9 cellular contexts compared by ENCODE assay signal in genomic region chr4:3136454-3136853, GRCh38.
DNase-seq lines count a peak whose midpoint lies in the region; ATAC-seq, FAIRE-seq and TF ChIP-seq lines count a peak whose summit lies in the region.
"Had no signal": no experiment of that assay in that cellular context is flagged by ENCODE, and none has a peak within 500 bp of the region (broad histone marks: within the 10 kb centered on the region; RNA-seq: fewer than 3 reads in every experiment).

No MANE protein-coding gene starts in this region.

- 96% methylated on average over 2 of the region's 2 CpGs for WGBS in A549 (ENCODE audit: missing lambda C conversion rate)

- H3K27me3 ChIP-seq in GM06990 (replicated peaks; ENCODE audit: control insufficient read depth, insufficient read depth, low read length) (no peaks in the 10 kb centered on the region), adipocyte (replicated peaks; ENCODE audit: control insufficient read depth, insufficient read depth, low read length) (no peaks in the 10 kb centered on the region)
- H3K27me3 ChIP-seq: stomach had no signal

- ATAC-seq in A549 (no peak), HG03469 (IDR thresholded peaks at IDR 0.05; ENCODE audit: unreplicated experiment) (no peak)

- H3K4me1 ChIP-seq in A549: no peaks in the 10 kb centered on the region
- peaks cover 21% of the 10 kb centered on the region for H3K4me1 ChIP-seq in adipocyte (ENCODE audit: control insufficient read depth, insufficient read depth, low read length)

- no peaks in the 10 kb centered on the region for H3K9me3 ChIP-seq in A549
- H3K9me3 ChIP-seq in adipocyte (ENCODE audit: control insufficient read depth, low read length): no peaks in the 10 kb centered on the region
- H3K9me3 ChIP-seq: stomach had no signal

- H3K9ac ChIP-seq in adipocyte (ENCODE audit: low read length): no peak overlapping the region

- peaks cover 17% of the 10 kb centered on the region for H3K36me3 ChIP-seq in GM06990 (ENCODE audit: control insufficient read depth, insufficient read depth, low read length)
- H3K36me3 ChIP-seq in adipocyte (ENCODE audit: control insufficient read depth, insufficient read depth, low read length, severe bottlenecking): peaks cover 56% of the 10 kb centered on the region

- FAIRE-seq in A549 (lab: Jason Lieb, UNC) (no peak), islet of Langerhans (lab: Jason Lieb, UNC) (peak; percentile 92)

- no peak for TF ChIP-seq POLR2A in A549 (IDR thresholded peaks at IDR 0.05; ENCODE audit: low read length)

- no peak overlapping the region for H3K27ac ChIP-seq in A549

- H3K4me2 ChIP-seq in A549: no peak overlapping the region

- CTCF ChIA-PET in A549 (lab: Yijun Ruan, JAX): interaction anchor here (0.7 to 4.3 kb wide), 5 partner anchors 9 to 83 kb away, joined by 3 to 22 read pairs (median 3); no protein-coding TSS in a partner anchor

- POLR2A ChIA-PET in A549 (lab: Yijun Ruan, JAX): no interaction called here

- H3K4me3 ChIP-seq in A549 (no peak overlapping the region), GM06990 (replicated peaks; ENCODE audit: low read depth, low read length) (no peak overlapping the region), adipocyte (ENCODE audit: low read length) (no peak overlapping the region)

- 0 out of 5 replicates have a peak, but pooled peaks of 1 of the 2 experiments have one; percentile 14 for TF ChIP-seq RAD21 in A549 (conservative IDR thresholded peaks at IDR 0.05 in 1 of 2, IDR thresholded peaks at IDR 0.05 in 1 of 2)

- TF ChIP-seq CTCF in A549 (IDR thresholded peaks at IDR 0.05) (0 out of 3 replicates have a peak, but pooled peaks have one; percentile 13), GM06990 (IDR thresholded peaks at IDR 0.05; ENCODE audit: insufficient read depth, low read length, poor library complexity, severe bottlenecking) (peak; percentile 12)

- TF ChIP-seq EP300 in A549 (IDR thresholded peaks at IDR 0.05): no peak

- DNase-seq in A549 (ENCODE audit: low read depth in 1 of 2, low spot score in 1 of 2): no peak
- DNase-seq in GM06990 (ENCODE audit: extremely low read depth, insufficient read length): no peak
- peak; percentile 51 for DNase-seq in adipocyte (ENCODE audit: low read depth)
- no peak for DNase-seq in NK-92 (lab: John Stamatoyannopoulos, UW; ENCODE audit: unreplicated experiment)
- DNase-seq in NK-92 treated with Interleukin-12 subunit alpha and Interleukin-12 subunit beta, amount 100 ng/mL, for 24 hours (lab: John Stamatoyannopoulos, UW): no peak
- no peak for DNase-seq in NCI-H2196 treated with DMSO at 0.1 percent for 48 hours (lab: John Stamatoyannopoulos, UW; ENCODE audit: unreplicated experiment)
- DNase-seq: stomach had no signal

TF ChIP-seq in A549, 52 proteins besides CTCF, POLR2A, EP300 and RAD21:
- TF ChIP-seq SMC3 (IDR thresholded peaks at IDR 0.05) (0 out of 3 replicates have a peak, but pooled peaks have one; percentile 29), FOSL2 (IDR thresholded peaks at IDR 0.05) (no peak), FOSL2 (CRISPR knock-in tag; IDR thresholded peaks at IDR 0.05) (no peak), HDAC2 (IDR thresholded peaks at IDR 0.05) (no peak)
